11 cellular contexts compared by ENCODE assay signal in genomic region chr1:204435246-204435885, GRCh38. TPM values are rescaled to one million over a fixed set of nuclear protein-coding genes. Genes with fewer than 3 reads are reported as not detected.
DNase-seq lines count a peak whose midpoint lies in the region; ATAC-seq and TF ChIP-seq lines count a peak whose summit lies in the region.
"Had no signal": no experiment of that assay in that cellular context is flagged by ENCODE, and none has a peak within 500 bp of the region (broad histone marks: within the 10 kb centered on the region; RNA-seq: fewer than 3 reads in every experiment).

No MANE protein-coding gene starts in this region.

- H3K9ac ChIP-seq in adipocyte (ENCODE audit: low read length) (peak overlapping the region; percentile 62), stomach smooth muscle (ENCODE audit: low read length in 2 of 2) (no peak overlapping the region)

- peaks cover 11% of the 10 kb centered on the region for H3K36me3 ChIP-seq in adipocyte (ENCODE audit: control insufficient read depth, insufficient read depth, low read length, severe bottlenecking)
- peaks cover 83% of the 10 kb centered on the region for H3K36me3 ChIP-seq in right atrium auricular region
- peaks cover 23 to 33% of the 10 kb centered on the region in 2 donors for H3K36me3 ChIP-seq in stomach smooth muscle (ENCODE audit: control insufficient read depth in 2 of 2, insufficient read depth in 2 of 2, low read length in 2 of 2)

- ATAC-seq in GM21528 (IDR thresholded peaks at IDR 0.05; ENCODE audit: low FRiP score, unreplicated experiment): no peak

- in situ Hi-C loops in ACHN (cut with HindIII; ENCODE audit: low pct_ligation_motif_present, low pct_unique_long_range_greater_than_20kb, low sequenced_read_pairs): no loop called here

- no peaks in the 10 kb centered on the region for H3K9me3 ChIP-seq in adipocyte (ENCODE audit: control insufficient read depth, low read length)
- no peaks in the 10 kb centered on the region for H3K9me3 ChIP-seq in right atrium auricular region
- H3K9me3 ChIP-seq in stomach smooth muscle (ENCODE audit: control insufficient read depth in 2 of 2, low read length in 2 of 2): no peaks in the 10 kb centered on the region

- H3K27me3 ChIP-seq in adipocyte (replicated peaks; ENCODE audit: control insufficient read depth, insufficient read depth, low read length): no peaks in the 10 kb centered on the region
- H3K27me3 ChIP-seq in right atrium auricular region: no peaks in the 10 kb centered on the region
- no peaks in the 10 kb centered on the region for H3K27me3 ChIP-seq in stomach smooth muscle (ENCODE audit: control insufficient read depth in 1 of 2, insufficient read depth in 2 of 2, low read length in 2 of 2)

- peak overlapping the region; percentile 53 for H3K4me3 ChIP-seq in adipocyte (ENCODE audit: low read length)
- no peak overlapping the region for H3K4me3 ChIP-seq in right atrium auricular region
- H3K4me3 ChIP-seq in stomach smooth muscle (ENCODE audit: low read length in 2 of 2): no peak overlapping the region

- peaks cover 83% of the 10 kb centered on the region for H3K4me1 ChIP-seq in adipocyte (ENCODE audit: control insufficient read depth, insufficient read depth, low read length)
- peaks cover 0 to 45% of the 10 kb centered on the region in 2 donors for H3K4me1 ChIP-seq in right atrium auricular region
- peaks cover 45% of the 10 kb centered on the region for H3K4me1 ChIP-seq in stomach smooth muscle (ENCODE audit: control insufficient read depth, insufficient read depth, low read length)

- DNase-seq in HuH-7 (ENCODE audit: low spot score) (peak; percentile 75), adipocyte (ENCODE audit: low read depth) (peak; percentile 97), right atrium auricular region (ENCODE audit: low spot score) (peak; percentile 69), NAMALWA (ENCODE audit: low spot score) (no peak), HT-29 (ENCODE audit: low spot score) (no peak), ACHN (no peak)
- DNase-seq: activated CD4-positive, alpha-beta T cell treated with anti-CD3 and anti-CD28 coated beads, Interleukin-2, amount 50 U/mL, for 4 hours; NCI-H2081 treated with DMSO at 0.1 percent for 48 hours; substantia nigra had no signal

- TF ChIP-seq CTCF in right atrium auricular region (IDR thresholded peaks at IDR 0.05): no peak

- H3K27ac ChIP-seq in right atrium auricular region (peak overlapping the region; percentile 46 to 62), stomach smooth muscle (ENCODE audit: low read length) (peak overlapping the region; percentile 55)

RNA-seq across cellular contexts. Expression of gene PPP1R15B, which starts 23.7 kb away (rescaled TPM):
- 10 to 100 TPM; 27.3 to 30.9 TPM for total RNA-seq in right atrium auricular region
- 32.6 and 40.7 TPM in 2 replicates for total RNA-seq in HT-29 (2014; rRNA removed; shearing (Covaris generic))

RNA-seq across cellular contexts. Expression of gene PIK3C2B, which starts 59.2 kb away (rescaled TPM):
- total RNA-seq in right atrium auricular region: 10 to 100 TPM; 13.1 to 19.4 TPM
- total RNA-seq in HT-29 (2014; rRNA removed; shearing (Covaris generic)): 55.3 and 55.4 TPM in 2 replicates

Comparison
In these comparisons a context has a peak if more than half of its experiments do, and no peak if none do; other contexts are left out.
1. DNase-seq: peak in HuH-7 (single experiment), adipocyte (single experiment) and right atrium auricular region (single experiment); none in NAMALWA (single experiment), HT-29 (single experiment) and ACHN (single experiment).